8 cellular contexts compared by ENCODE assay signal in genomic region chr13:71864094-71864980, GRCh38. TPM values are rescaled to one million over a fixed set of nuclear protein-coding genes. Genes with fewer than 3 reads are reported as not detected.
DNase-seq lines count a peak whose midpoint lies in the region; ATAC-seq and TF ChIP-seq lines count a peak whose summit lies in the region.

No MANE protein-coding gene starts in this region.

- ATAC-seq in gastroesophageal sphincter, result peak; percentile 19

- TF ChIP-seq POLR2A in gastroesophageal sphincter (IDR thresholded peaks at IDR 0.05), result no peak

- H3K27me3 ChIP-seq in gastroesophageal sphincter (peaks cover 61% of the 10 kb centered on the region), osteoblast (ENCODE audit: insufficient read depth, low read length) (peaks cover 27% of the 10 kb centered on the region)

- no peaks in the 10 kb centered on the region for H3K36me3 ChIP-seq in gastroesophageal sphincter
- no peaks in the 10 kb centered on the region for H3K36me3 ChIP-seq in osteoblast (ENCODE audit: insufficient read depth, low read length)

- H3K79me2 ChIP-seq in osteoblast (ENCODE audit: insufficient read depth, low read length), result no peaks in the 10 kb centered on the region

- 4 to 5% methylated on average over 22 to 26 of the region's 39 CpGs for WGBS in gastroesophageal sphincter (ENCODE audit: low coverage in 1 of 2), 2 donors

- H3K4me2 ChIP-seq in osteoblast (ENCODE audit: insufficient read depth, low read length), result no peak overlapping the region

- no peak overlapping the region for H2AFZ ChIP-seq in osteoblast (ENCODE audit: low read length)

- no peaks in the 10 kb centered on the region for H3K36me3 Mint-ChIP-seq in activated naive CD4-positive, alpha-beta T cell treated with anti-CD3 and anti-CD28 coated beads, Interleukin-2, amount 50 U/mL, for 24 hours

- H3K27me3 Mint-ChIP-seq in activated naive CD4-positive, alpha-beta T cell treated with anti-CD3 and anti-CD28 coated beads, Interleukin-2, amount 50 U/mL, for 24 hours, result peaks cover 32% of the 10 kb centered on the region

- H3K9me3 ChIP-seq in gastroesophageal sphincter (no peaks in the 10 kb centered on the region), osteoblast (ENCODE audit: low read depth, low read length) (no peaks in the 10 kb centered on the region)

- no peaks in the 10 kb centered on the region for H3K9me3 Mint-ChIP-seq in activated naive CD4-positive, alpha-beta T cell treated with anti-CD3 and anti-CD28 coated beads, Interleukin-2, amount 50 U/mL, for 24 hours

- H3K4me1 ChIP-seq in gastroesophageal sphincter (peaks cover 0 to 34% (median 12%) of the 10 kb centered on the region in 3 donors), osteoblast (ENCODE audit: insufficient read depth, low read length) (peaks cover 3% of the 10 kb centered on the region)

- H3K4me3 ChIP-seq in WI38 (ENCODE audit: low read depth, low read length) (peak overlapping the region; percentile 14; the same call in 1 of the 2 replicates), gastroesophageal sphincter (peak overlapping the region; percentile 32 to 60), osteoblast (ENCODE audit: insufficient read depth, low read length) (no peak overlapping the region)

- TF ChIP-seq CTCF in WI38 (IDR thresholded peaks at IDR 0.05; ENCODE audit: low read depth, low read length), result no peak
- TF ChIP-seq CTCF in gastroesophageal sphincter (IDR thresholded peaks at IDR 0.05), result no peak
- no peak for TF ChIP-seq CTCF in osteoblast (IDR thresholded peaks at IDR 0.05; ENCODE audit: extremely low read depth, low read depth, low read length)

- H4K20me1 ChIP-seq in osteoblast (ENCODE audit: insufficient read depth, low read length), result no peaks in the 10 kb centered on the region

- H3K27ac ChIP-seq in gastroesophageal sphincter, result peak overlapping the region in 2 of 4 donors; percentile 43 to 71
- no peak overlapping the region for H3K27ac ChIP-seq in osteoblast (ENCODE audit: low read depth, low read length)

- no peak overlapping the region for H3K27ac Mint-ChIP-seq in activated naive CD4-positive, alpha-beta T cell treated with anti-CD3 and anti-CD28 coated beads, Interleukin-2, amount 50 U/mL, for 24 hours

- H3K4me3 Mint-ChIP-seq in activated naive CD4-positive, alpha-beta T cell treated with anti-CD3 and anti-CD28 coated beads, Interleukin-2, amount 50 U/mL, for 24 hours, result peak overlapping the region; percentile 81

- peaks cover 27% of the 10 kb centered on the region for H3K4me1 Mint-ChIP-seq in activated naive CD4-positive, alpha-beta T cell treated with anti-CD3 and anti-CD28 coated beads, Interleukin-2, amount 50 U/mL, for 24 hours

- TF ChIP-seq EP300 in gastroesophageal sphincter (IDR thresholded peaks at IDR 0.05), result no peak

- DNase-seq in activated naive CD4-positive, alpha-beta T cell treated with anti-CD3 and anti-CD28 coated beads, Interleukin-2, amount 50 U/mL, for 16 hours, result no peak
- DNase-seq in osteoblast (ENCODE audit: insufficient read length, low spot score, missing footprints) (peak; percentile 17), kidney glomerular epithelial cell (lab: John Stamatoyannopoulos, UW) (no peak), GOT3 (lab: John Stamatoyannopoulos, UW) (no peak)
- DNase-seq in stimulated activated CD4-positive, alpha-beta T cell treated with anti-CD3 and anti-CD28 coated beads, Interleukin-2, amount 100 ng/mL, for 48 hours, result no peak

RNA-seq across cellular contexts. Expression of gene DACH1, which starts 2.7 kb away (rescaled TPM):
- total RNA-seq in gastroesophageal sphincter (1 to 10 TPM; 1.1 to 2.1 (median 1.7) TPM), osteoblast (not detected in 2 replicates)
